ENCODE assay signal across 11 cellular contexts in the genomic region with DNA sequence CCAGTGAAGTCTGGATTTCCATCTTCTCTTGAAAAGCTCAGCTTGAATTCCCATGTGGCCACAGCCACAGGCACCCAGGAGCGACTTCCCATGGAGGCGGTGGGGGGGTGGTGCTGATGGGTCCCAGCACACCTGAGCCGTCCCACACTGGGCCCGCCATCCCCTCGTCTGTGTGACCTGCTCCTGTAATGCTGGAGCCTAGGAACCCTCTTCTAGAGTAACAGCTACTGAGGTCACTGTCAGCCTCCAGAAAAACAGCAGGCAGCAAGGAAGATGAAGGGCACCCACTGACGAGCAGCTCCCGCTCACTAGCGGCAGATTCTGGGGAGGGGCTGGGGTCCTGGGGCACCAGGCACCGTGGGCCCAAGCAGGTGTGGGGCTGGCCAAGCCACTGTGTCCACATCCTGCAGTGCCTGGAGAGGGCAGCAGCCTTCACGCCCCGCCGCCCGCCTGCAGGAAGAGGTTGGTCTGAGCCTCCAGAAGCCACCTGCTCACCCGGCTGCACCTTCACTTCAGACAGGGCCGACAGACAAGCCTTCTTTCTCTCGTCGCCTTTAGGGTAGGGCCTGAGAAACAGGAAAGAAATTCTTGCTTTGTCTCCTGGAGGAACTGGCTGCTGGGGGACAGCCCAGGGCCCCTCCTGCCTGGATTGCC. TPM values are rescaled to one million over a fixed set of nuclear protein-coding genes. Genes with fewer than 3 reads are reported as not detected.
DNase-seq lines count a peak whose midpoint lies in the region; ATAC-seq, FAIRE-seq and TF ChIP-seq lines count a peak whose summit lies in the region.
"Not testable (repeated sequence)": the region's sequence is repeated elsewhere in the genome, so short reads cannot be mapped to it uniquely, and the experiment has no call there.
"Had no signal": no experiment of that assay in that cellular context is flagged by ENCODE, and none has a peak within 500 bp of the region (broad histone marks: within the 10 kb centered on the region; RNA-seq: fewer than 3 reads in every experiment).

No MANE protein-coding gene starts in this region.

- ATAC-seq in GM23338 (peak; percentile 50), left colon (peak; percentile 85), sciatic nerve (peak; percentile 18)
- ATAC-seq in K562, result not testable (repeated sequence)

- in situ Hi-C loops in K562 (cut with MboI), result not testable (repeated sequence)

- CTCF ChIA-PET in OCI-LY7 (lab: Charles Lee; ENCODE audit: unreplicated experiment); K562 (lab: Yijun Ruan, JAX; ENCODE audit: low intra/inter-chr PET ratio): not testable (repeated sequence)

- H3K79me2 ChIP-seq in GM23338 (replicated peaks; ENCODE audit: insufficient read depth); Loucy (ENCODE audit: insufficient read depth, low read length); OCI-LY7 (ENCODE audit: insufficient read depth, low read depth, low read length); K562 (ENCODE audit: control insufficient read depth, insufficient read depth, low read length): not testable (repeated sequence)

- WGBS in K562 (ENCODE audit: insufficient coverage, low coverage, missing lambda C conversion rate), result 91% methylated on average over 17 of the region's 17 CpGs
- whole genome bisulfite sequencing in thyroid gland, 2 donors, result 88 to 94% methylated on average over 12 to 14 of the region's 17 CpGs

- not testable (repeated sequence) for H3K9me3 ChIP-seq in BLaER1 treated with 17β-estradiol and CSF1 and Interleukin-3, amounts not matched to agents 10 nM and 100 nM (replicated peaks in 1 of 11); Loucy (ENCODE audit: insufficient read depth, low read depth, low read length); OCI-LY7 (ENCODE audit: low read length); K562 (replicated peaks; ENCODE audit: control insufficient read depth, insufficient read depth, low read depth, low read length); thyroid gland

- TF ChIP-seq EP300 in K562 (IDR thresholded peaks at IDR 0.05; ENCODE audit: low read length), result not testable (repeated sequence)

- not testable (repeated sequence) for H3F3A ChIP-seq in GM23338 (replicated peaks; ENCODE audit: low read depth); Loucy (ENCODE audit: low read depth)

- H3K9me1 ChIP-seq in K562 (ENCODE audit: control insufficient read depth, insufficient read depth, low read length), result not testable (repeated sequence)

- not testable (repeated sequence) for TF ChIP-seq RAD21 in K562 (CRISPR knock-in tag; conservative IDR thresholded peaks at IDR 0.05 in 1 of 2, IDR thresholded peaks at IDR 0.05 in 1 of 2)

- H3K4me1 Mint-ChIP-seq in GM23338, result not testable (repeated sequence)

- not testable (repeated sequence) for FAIRE-seq in K562 (lab: Jason Lieb, UNC)

- H4K20me1 ChIP-seq in BLaER1 treated with 17β-estradiol and CSF1 and Interleukin-3, amounts not matched to agents 10 nM and 100 nM; GM23338 (replicated peaks; ENCODE audit: insufficient read depth); Loucy (ENCODE audit: insufficient read depth, low read length, poor library complexity, severe bottlenecking); OCI-LY7 (ENCODE audit: insufficient read depth, low read length); K562 (replicated peaks; ENCODE audit: control insufficient read depth, insufficient read depth, low read length): not testable (repeated sequence)

- not testable (repeated sequence) for DNase-seq in GM23338 (ENCODE audit: low spot score); K562 (ENCODE audit: extremely low read depth in 1 of 4, low spot score in 3 of 4); left colon; sciatic nerve (ENCODE audit: low spot score)
- DNase-seq in OCI-LY7 (ENCODE audit: low spot score) (peak; percentile 41), thyroid gland (peak; percentile 26)

- H3K4me2 ChIP-seq in BLaER1 treated with 17β-estradiol and CSF1 and Interleukin-3, amounts not matched to agents 10 nM and 100 nM, result peak overlapping the region in 8 of 11 experiments; percentile 44 to 73 (median 60); a peak in 14 of 22 replicates
- H3K4me2 ChIP-seq in GM23338; K562 (ENCODE audit: insufficient read depth, low read length): not testable (repeated sequence)
- H3K4me2 ChIP-seq in Loucy (ENCODE audit: low read depth, low read length, poor library complexity, severe bottlenecking) (peak overlapping the region; percentile 54), OCI-LY7 (ENCODE audit: low read length) (peak overlapping the region; percentile 41)

- not testable (repeated sequence) for H3K9me3 Mint-ChIP-seq in GM23338

- BruUV-seq in OCI-LY7 (replicated peaks; lab: Mats Ljungman, UMichigan); K562 (replicated peaks; lab: Mats Ljungman, UMichigan): not testable (repeated sequence)

- H3K27ac ChIP-seq in BLaER1 treated with 17β-estradiol and CSF1 and Interleukin-3, amounts not matched to agents 10 nM and 100 nM; GM23338 (ENCODE audit: low read depth); K562 (ENCODE audit: extremely low read depth, low read depth, low read length); thyroid gland: not testable (repeated sequence)
- peak overlapping the region; percentile 64 for H3K27ac ChIP-seq in OCI-LY7 (ENCODE audit: low read depth, low read length, poor library complexity, severe bottlenecking)

- not testable (repeated sequence) for H3K4me3 ChIP-seq in BLaER1 treated with 17β-estradiol and CSF1 and Interleukin-3, amounts not matched to agents 10 nM and 100 nM; GM23338; Loucy (ENCODE audit: low read length, poor library complexity, severe bottlenecking); OCI-LY7 (ENCODE audit: low read depth, low read length, poor library complexity, severe bottlenecking); K562; thyroid gland (replicated peaks in 1 of 3)

- H3K36me3 ChIP-seq in BLaER1 treated with 17β-estradiol and CSF1 and Interleukin-3, amounts not matched to agents 10 nM and 100 nM, result peaks cover 13 to 53% (median 17%) of the 10 kb centered on the region in 11 experiments; a peak in 19 of 22 replicates
- H3K36me3 ChIP-seq in GM23338 (ENCODE audit: insufficient read depth); Loucy (ENCODE audit: insufficient read depth, low read length); OCI-LY7 (ENCODE audit: insufficient read depth, low read length); thyroid gland: not testable (repeated sequence)
- H3K36me3 ChIP-seq in K562 (ENCODE audit: control insufficient read depth, insufficient read depth, low read length), result peaks cover 18% of the 10 kb centered on the region; the same call in 1 of the 3 replicates

- H3K9me2 ChIP-seq in GM23338 (ENCODE audit: insufficient read depth); Loucy (replicated peaks; ENCODE audit: low read depth, low read length); OCI-LY7 (ENCODE audit: insufficient read depth, low read length): not testable (repeated sequence)

- H2AFZ ChIP-seq in GM23338; Loucy (ENCODE audit: low read length); OCI-LY7 (ENCODE audit: low read length); K562 (ENCODE audit: low read depth, low read length): not testable (repeated sequence)

- H3K36me3 Mint-ChIP-seq in GM23338 (ENCODE audit: low read depth), result not testable (repeated sequence)

- H3K27me3 Mint-ChIP-seq in GM23338 (ENCODE audit: insufficient read depth, low read depth, poor library complexity), result not testable (repeated sequence)

- not testable (repeated sequence) for H3K27ac Mint-ChIP-seq in GM23338

- intact Hi-C loops in OCI-LY7 (cut with micrococcal nuclease; ENCODE audit: unreplicated experiment); K562 (cut with micrococcal nuclease); left colon (cut with DNase I, micrococcal nuclease); sciatic nerve (cut with DNase I); thyroid gland (cut with DNase I): not testable (repeated sequence)

- not testable (repeated sequence) for H3K4me3 Mint-ChIP-seq in GM23338

- H3K9ac ChIP-seq in BLaER1 treated with 17β-estradiol and CSF1 and Interleukin-3, amounts not matched to agents 10 nM and 100 nM, result peak overlapping the region in 2 of 11 experiments; percentile 9 to 20; a peak in 2 of 22 replicates
- H3K9ac ChIP-seq in Loucy (ENCODE audit: low read depth, low read length, poor library complexity, severe bottlenecking), result peak overlapping the region; percentile 27
- H3K9ac ChIP-seq in K562 (ENCODE audit: insufficient read depth in 1 of 2, low read depth in 2 of 2, low read length in 2 of 2), result not testable (repeated sequence)

- POLR2A ChIA-PET in OCI-LY7 (lab: Charles Lee), result not testable (repeated sequence)
- POLR2A ChIA-PET in K562 (lab: Yijun Ruan, JAX), result interaction anchor here (0.6 to 0.7 kb wide), 2 partner anchors 94 to 1126 kb away, joined by 3 read pairs; no protein-coding TSS in a partner anchor

- H3K4me1 ChIP-seq in BLaER1 treated with 17β-estradiol and CSF1 and Interleukin-3, amounts not matched to agents 10 nM and 100 nM, result peaks cover 0 to 29% (median 23%) of the 10 kb centered on the region in 10 experiments; a peak in 15 of 20 replicates
- H3K4me1 ChIP-seq in GM23338 (ENCODE audit: insufficient read depth); K562 (replicated peaks in 1 of 2; ENCODE audit: control insufficient read depth in 2 of 2, insufficient read depth in 2 of 2, low read length in 2 of 2); thyroid gland: not testable (repeated sequence)
- H3K4me1 ChIP-seq in Loucy (ENCODE audit: insufficient read depth, low read length, poor library complexity, severe bottlenecking) (peaks cover 13% of the 10 kb centered on the region), OCI-LY7 (ENCODE audit: insufficient read depth, low read length, poor library complexity, severe bottlenecking) (peaks cover 18% of the 10 kb centered on the region)

- not testable (repeated sequence) for TF ChIP-seq CTCF in GM23338 (conservative IDR thresholded peaks at IDR 0.05; ENCODE audit: low read depth in 2 of 2); Loucy (conservative IDR thresholded peaks at IDR 0.05; ENCODE audit: low read length); OCI-LY7 (conservative IDR thresholded peaks at IDR 0.05; ENCODE audit: low read length); K562 (IDR thresholded peaks at IDR 0.05 in 2 of 3, conservative IDR thresholded peaks at IDR 0.05 in 1 of 3; ENCODE audit: insufficient read depth in 2 of 3, low read depth in 1 of 3, low read length in 3 of 3); thyroid gland (IDR thresholded peaks at IDR 0.05)

- 0 out of 2 replicates have a peak, but pooled peaks have one; percentile 4 for TF ChIP-seq POLR2A in K562 (conservative IDR thresholded peaks at IDR 0.05)
- TF ChIP-seq POLR2A in thyroid gland (IDR thresholded peaks at IDR 0.05), result not testable (repeated sequence)

- not testable (repeated sequence) for H3K27me3 ChIP-seq in BLaER1 treated with 17β-estradiol and CSF1 and Interleukin-3, amounts not matched to agents 10 nM and 100 nM; GM23338 (ENCODE audit: insufficient read depth); Loucy (ENCODE audit: insufficient read depth, low read length, poor library complexity, severe bottlenecking); K562 (ENCODE audit: control insufficient read depth in 2 of 2, insufficient read depth in 2 of 2, low read length in 2 of 2); thyroid gland

RNA-seq across cellular contexts. Expression of a gene that starts 56.6 kb away (rescaled TPM):
- not detected in 2 replicates for total RNA-seq in GM23338 (2014; rRNA removed; shearing (Covaris generic))
- polyA plus RNA-seq in GM23338 (2016; fragmentation: Nextera tagmentation; extraction: Ambion mirVana) (not detected in 2 replicates), K562 (2011; rRNA removed) (not detected in 2 replicates), K562 (2014; fragmentation: Illumina TruSeq; extraction: Trizol) (not detected in 2 replicates), K562 (2014; fragmentation: Nextera tagmentation; extraction: Ambion mirVana) (under 1 TPM; 0.04 to 0.11 TPM), K562 (2014; rRNA removed) (not detected in 2 replicates)
- total RNA-seq in OCI-LY7 (2014; rRNA removed; shearing (Covaris generic)), result not detected in 2 replicates
- total RNA-seq in OCI-LY7 (2022) (not detected in 2 replicates), K562 (2014; rRNA removed) (not detected in 2 replicates), K562 (2014; rRNA removed; fragmentation: Illumina TruSeq; extraction: Trizol) (not detected in 2 replicates), K562 (2015; rRNA removed; fragmentation: Illumina TruSeq; extraction: Trizol) (not detected in 2 replicates), K562 (2021) (0.09 and 0.22 TPM in 2 replicates), left colon (not detected), sciatic nerve (1.6 TPM), thyroid gland (1 to 10 TPM in 1 of 4 donors, not detected in 3; 2.6 TPM)
- total RNA-seq in K562 (2011; cell fraction: chromatin; rRNA removed; ENCODE audit: low replicate concordance), result not detected in 2 replicates
- not detected in 2 replicates for total RNA-seq in K562 (2011; cell fraction: nucleolus; rRNA removed)
- total RNA-seq in K562 (2011; cell fraction: nucleoplasm; rRNA removed), result not detected in 2 replicates
- not detected in 2 replicates for polyA plus RNA-seq in K562 (2011; cell fraction: cytosol; rRNA removed)
- not detected in 2 replicates for polyA plus RNA-seq in K562 (2011; cell fraction: nucleus; rRNA removed)
- polyA plus RNA-seq in K562 (2012), result 0.11 and 0.16 TPM in 2 replicates
- not detected in 2 replicates for polyA minus RNA-seq in K562 (2011; rRNA and poly(A)+ RNA removed)
- polyA minus RNA-seq in K562 (2011; cell fraction: cytosol; rRNA and poly(A)+ RNA removed), result 1.0 TPM in 1 of 2 replicates, not detected in the other
- polyA minus RNA-seq in K562 (2011; cell fraction: nucleus; rRNA and poly(A)+ RNA removed), result not detected in 2 replicates
- total RNA-seq: A172, GM23248, IMR-90 had no signal
